In the genomic region with DNA sequence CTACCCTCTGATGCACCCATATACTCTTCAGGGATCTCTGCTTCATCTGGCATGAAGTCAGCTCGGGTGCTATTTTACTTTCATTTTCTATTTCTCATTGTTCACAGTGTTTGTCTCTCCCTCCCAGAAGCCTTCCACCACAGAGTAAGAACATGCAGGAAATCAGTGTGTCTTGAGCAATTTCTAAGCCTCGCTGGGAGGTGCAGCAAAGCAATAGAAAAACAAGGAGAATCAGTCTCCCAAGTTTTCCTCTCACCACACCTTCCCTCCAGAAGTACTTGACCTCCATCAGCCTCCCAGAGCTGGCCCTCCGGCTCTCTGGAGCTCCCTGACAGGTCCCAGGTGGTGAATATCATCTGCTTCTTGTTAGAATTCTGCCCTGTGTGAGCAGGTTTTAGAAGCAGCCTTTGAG, we compare ENCODE assay signal across 7 cellular contexts.
DNase-seq lines count a peak whose midpoint lies in the region; ATAC-seq, FAIRE-seq and TF ChIP-seq lines count a peak whose summit lies in the region.

No MANE protein-coding gene starts in this region.

- peak; percentile 79 for FAIRE-seq in GM12892 (lab: Jason Lieb, UNC)

- peak overlapping the region; percentile 38 for H3K9ac ChIP-seq in endocrine pancreas (ENCODE audit: control insufficient read depth, insufficient read depth, low read length)

- H3K36me3 ChIP-seq in endocrine pancreas (ENCODE audit: control insufficient read depth, insufficient read depth, low read length) = no peaks in the 10 kb centered on the region

- H3K27me3 ChIP-seq in endocrine pancreas (ENCODE audit: control insufficient read depth, insufficient read depth, low read length) = no peaks in the 10 kb centered on the region

- peak; percentile 40; the same call in 1 of the 2 replicates for TF ChIP-seq POLR2A in GM12892 (IDR thresholded peaks at IDR 0.05; ENCODE audit: low read depth, low read length)

- peak; percentile 100 for ATAC-seq in GM21619 (IDR thresholded peaks at IDR 0.05; ENCODE audit: unreplicated experiment)

- H3K4me3 ChIP-seq in Jurkat, Clone E6-1 (ENCODE audit: low read length) = peak overlapping the region; percentile 45
- H3K4me3 ChIP-seq in endocrine pancreas (ENCODE audit: control insufficient read depth, insufficient read depth, low read length) = peak overlapping the region; percentile 77

- no peaks in the 10 kb centered on the region for H3K4me1 ChIP-seq in endocrine pancreas (ENCODE audit: control insufficient read depth, insufficient read depth, low read length)

- no peaks in the 10 kb centered on the region for H3K9me3 ChIP-seq in endocrine pancreas (ENCODE audit: control insufficient read depth, low read length)

- DNase-seq in GM12892 (ENCODE audit: insufficient read length) (peak; percentile 36), SKM-1 treated with dmso at 0.1 percent for 144 hours (lab: John Stamatoyannopoulos, UW; ENCODE audit: unreplicated experiment) (peak; percentile 86), non-pigmented ciliary epithelial cell (ENCODE audit: low read depth) (peak; percentile 23), GOT3 (lab: John Stamatoyannopoulos, UW) (no peak)
- DNase-seq in Jurkat, Clone E6-1 (ENCODE audit: low read depth, low spot score) = peak; percentile 67
